Comparison of ENCODE assay signal across 20 cellular contexts in genomic region chr12:7797698-7798398, GRCh38. TPM values are rescaled to one million over a fixed set of nuclear protein-coding genes. Genes with fewer than 3 reads are reported as not detected.
DNase-seq lines count a peak whose midpoint lies in the region; ATAC-seq and TF ChIP-seq lines count a peak whose summit lies in the region.
"Had no signal": no experiment of that assay in that cellular context is flagged by ENCODE, and none has a peak within 500 bp of the region (broad histone marks: within the 10 kb centered on the region; RNA-seq: fewer than 3 reads in every experiment).

No MANE protein-coding gene starts in this region.

- no CpG with 5 or more reads among the region's 12 CpGs for WGBS in iPS DF 6.9 (ENCODE audit: insufficient coverage, insufficient read length)
- 65 to 84% (median 81%) methylated on average over 12 of the region's 12 CpGs for WGBS in spleen, 5 donors

- no peak overlapping the region for H3K4me3 Mint-ChIP-seq in type B pancreatic cell
- H3K4me3 Mint-ChIP-seq: activated naive CD4-positive, alpha-beta T cell treated with anti-CD3 and anti-CD28 coated beads for 36 hours; immature natural killer cell; neural crest cell; T-helper 2 cell treated with Interferon-gamma antibody and Interleukin-4, amounts not matched to agents 5 μg/mL and 100 μg/mL, for 36 hours had no signal

- H3K4me1 ChIP-seq in HUES48 (ENCODE audit: control insufficient read depth, insufficient read depth, low read length) (peaks cover 22% of the 10 kb centered on the region), iPS DF 6.9 (ENCODE audit: control insufficient read depth, insufficient read depth, low read length) (peaks cover 1% of the 10 kb centered on the region; the same call in 1 of the 2 replicates), spleen (peaks cover 0 to 7% (median 0%) of the 10 kb centered on the region in 6 donors)

- TF ChIP-seq CTCF in spleen (IDR thresholded peaks at IDR 0.05 in 8 of 11, conservative IDR thresholded peaks at IDR 0.05 in 3 of 11) (no peak), type B pancreatic cell (conservative IDR thresholded peaks at IDR 0.05) (no peak)

- 0 out of 2 replicates have a peak overlapping the region, but pooled peaks have one; percentile 13 for H3K4me3 ChIP-seq in HUES48 (ENCODE audit: low read depth, low read length)
- no peak overlapping the region for H3K4me3 ChIP-seq in iPS DF 6.9 (ENCODE audit: low read length)
- H3K4me3 ChIP-seq in spleen, result no peak overlapping the region

- H3K9me3 ChIP-seq in HUES48 (ENCODE audit: control insufficient read depth, insufficient read depth, low read length) (no peaks in the 10 kb centered on the region), iPS DF 6.9 (ENCODE audit: control insufficient read depth, insufficient read depth, low read length) (no peaks in the 10 kb centered on the region), spleen (no peaks in the 10 kb centered on the region)

- H3K27ac ChIP-seq in HUES48 (ENCODE audit: low read depth, low read length) (peak overlapping the region; percentile 98), iPS DF 6.9 (ENCODE audit: low read length) (peak overlapping the region; percentile 16), spleen (no peak overlapping the region), caudate nucleus (ENCODE audit: low read depth, low read length) (no peak overlapping the region)
- H3K27ac ChIP-seq: brain microvascular endothelial cell had no signal

- H3K36me3 ChIP-seq in HUES48 (ENCODE audit: control insufficient read depth, insufficient read depth, low read length), result peaks cover 57% of the 10 kb centered on the region
- H3K36me3 ChIP-seq in iPS DF 6.9 (ENCODE audit: control insufficient read depth, insufficient read depth, low read length), result peaks cover 17% of the 10 kb centered on the region; the same call in 1 of the 2 replicates
- H3K36me3 ChIP-seq in spleen, result no peaks in the 10 kb centered on the region
- H3K36me3 ChIP-seq: brain microvascular endothelial cell had no signal

- H3K27ac Mint-ChIP-seq in type B pancreatic cell, result no peak overlapping the region
- H3K27ac Mint-ChIP-seq: activated naive CD4-positive, alpha-beta T cell treated with anti-CD3 and anti-CD28 coated beads for 36 hours; immature natural killer cell; T-helper 2 cell treated with Interferon-gamma antibody and Interleukin-4, amounts not matched to agents 5 μg/mL and 100 μg/mL, for 36 hours had no signal

- H3K9me3 Mint-ChIP-seq in type B pancreatic cell, result no peaks in the 10 kb centered on the region
- H3K9me3 Mint-ChIP-seq: activated naive CD4-positive, alpha-beta T cell treated with anti-CD3 and anti-CD28 coated beads for 36 hours; immature natural killer cell; neural crest cell; T-helper 2 cell treated with Interferon-gamma antibody and Interleukin-4, amounts not matched to agents 5 μg/mL and 100 μg/mL, for 36 hours had no signal

- no peaks in the 10 kb centered on the region for H3K27me3 ChIP-seq in HUES48 (ENCODE audit: control insufficient read depth, insufficient read depth, low read length)
- H3K27me3 ChIP-seq in iPS DF 6.9 (ENCODE audit: control insufficient read depth, insufficient read depth, low read length), result no peaks in the 10 kb centered on the region
- H3K27me3 ChIP-seq in spleen (replicated peaks in 1 of 7), result no peaks in the 10 kb centered on the region
- H3K27me3 ChIP-seq: brain microvascular endothelial cell had no signal

- peak; percentile 22 for DNase-seq in astrocyte of the hippocampus (ENCODE audit: low read depth, low spot score)
- DNase-seq in iPS DF 6.9 (ENCODE audit: low read depth, low spot score), result no peak
- peak; percentile 15 for DNase-seq in spleen
- no peak for DNase-seq in type B pancreatic cell (ENCODE audit: extremely low spot score, unreplicated experiment)
- no peak for DNase-seq in caudate nucleus (lab: John Stamatoyannopoulos, UW)
- DNase-seq: activated CD4-positive, alpha-beta T cell treated with anti-CD3 and anti-CD28 coated beads for 4 hours; activated naive CD4-positive, alpha-beta T cell treated with anti-CD3 and anti-CD28 coated beads for 36 hours; brain microvascular endothelial cell; effector CD4-positive, alpha-beta T cell; H7; immature natural killer cell; NCI-H1436; right cardiac atrium; SHP77 had no signal

- H3K27me3 Mint-ChIP-seq in type B pancreatic cell, result no peaks in the 10 kb centered on the region

- no peaks in the 10 kb centered on the region for H3K36me3 Mint-ChIP-seq in type B pancreatic cell
- H3K36me3 Mint-ChIP-seq: immature natural killer cell had no signal

- TF ChIP-seq POLR2A in spleen (IDR thresholded peaks at IDR 0.05), result no peak

- intact Hi-C loops in spleen (cut with DNase I; ENCODE audit: low total_unique reads), result no loop called here

- no peak for ATAC-seq in HG03135 (IDR thresholded peaks at IDR 0.05; ENCODE audit: unreplicated experiment)
- ATAC-seq: right cardiac atrium had no signal

- no peaks in the 10 kb centered on the region for H3K4me1 Mint-ChIP-seq in type B pancreatic cell (ENCODE audit: unreplicated experiment)
- H3K4me1 Mint-ChIP-seq: immature natural killer cell had no signal

- peak overlapping the region; percentile 51; the same call in 1 of the 2 replicates for H3K9ac ChIP-seq in HUES48 (ENCODE audit: low read depth, low read length)

RNA-seq across cellular contexts. Expression of gene NANOG, which starts 8.6 kb away (rescaled TPM):
- total RNA-seq in spleen (under 1 TPM in 4 of 7 donors, not detected in 3; 0.09 to 0.66 (median 0.44) TPM), type B pancreatic cell (ENCODE audit: low replicate concordance) (not detected in 2 replicates)
- under 1 TPM in 1 of 3 donors, not detected in 2; 0.02 TPM for polyA plus RNA-seq in spleen
- total RNA-seq: activated naive CD4-positive, alpha-beta T cell treated with anti-CD3 and anti-CD28 coated beads for 36 hours; frontal cortex; right cardiac atrium had no signal
- polyA plus RNA-seq: immature natural killer cell, right cardiac atrium had no signal

RNA-seq across cellular contexts. Expression of gene NANOGNB, which starts 32.8 kb away (rescaled TPM):
- total RNA-seq in spleen (not detected), type B pancreatic cell (ENCODE audit: low replicate concordance) (not detected in 2 replicates)
- not detected for polyA plus RNA-seq in spleen
- total RNA-seq: activated naive CD4-positive, alpha-beta T cell treated with anti-CD3 and anti-CD28 coated beads for 36 hours; frontal cortex; H7; neural crest cell; right cardiac atrium had no signal
- polyA plus RNA-seq: immature natural killer cell, right cardiac atrium, thymus had no signal

RNA-seq across cellular contexts. Expression of gene CLEC4C, which starts 50.7 kb away (rescaled TPM):
- total RNA-seq in spleen (1 to 10 TPM in 5 of 7 donors, not detected in 2; 1.0 to 4.3 (median 1.3) TPM), type B pancreatic cell (ENCODE audit: low replicate concordance) (not detected in 2 replicates)
- under 1 TPM in 1 of 3 donors, not detected in 2; 0.26 TPM for polyA plus RNA-seq in spleen
- total RNA-seq: activated naive CD4-positive, alpha-beta T cell treated with anti-CD3 and anti-CD28 coated beads for 36 hours; frontal cortex; neural crest cell; right cardiac atrium had no signal
- polyA plus RNA-seq: right cardiac atrium had no signal

Comparison
In these comparisons a context has a peak if more than half of its experiments do, and no peak if none do; other contexts are left out.
1. H3K27ac ChIP-seq: peak in HUES48 (single experiment) and iPS DF 6.9 (single experiment); none in spleen (0 of 8) and caudate nucleus (single experiment).
2. DNase-seq: peak in astrocyte of the hippocampus (single experiment) and spleen (single experiment); none in iPS DF 6.9 (single experiment), type B pancreatic cell (single experiment) and caudate nucleus (0 of 61).